Comparison of ENCODE assay signal across 13 cellular contexts in the genomic region with DNA sequence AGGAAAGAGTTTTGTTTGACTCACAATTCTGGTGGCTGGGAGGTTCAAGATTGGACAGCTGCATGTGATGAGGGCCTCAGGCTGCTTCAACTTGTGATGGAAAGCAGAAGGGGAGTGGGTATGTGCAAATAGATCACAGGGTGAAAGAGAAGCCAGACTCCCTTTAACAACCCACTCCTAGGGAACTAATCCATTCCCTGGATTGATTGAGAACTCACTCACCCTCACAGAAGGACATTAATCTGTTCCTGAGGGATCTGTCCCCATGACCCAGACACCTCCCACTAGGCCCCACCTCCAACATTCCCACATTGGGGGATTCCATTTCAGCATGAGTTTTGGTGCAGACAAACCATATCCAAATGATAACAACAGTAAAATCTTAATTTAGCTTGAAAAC.
"Had no signal": no experiment of that assay in that cellular context is flagged by ENCODE, and none has a peak within 500 bp of the region (broad histone marks: within the 10 kb centered on the region; RNA-seq: fewer than 3 reads in every experiment).

No MANE protein-coding gene starts in this region.

- H3K4me2 ChIP-seq: neural progenitor cell had no signal

- H2AFZ ChIP-seq: neural progenitor cell had no signal

- H3K27ac ChIP-seq: heart right ventricle, left ventricle myocardium inferior, lower lobe of right lung, neural progenitor cell, ovary, right atrium auricular region, sigmoid colon, skin epidermis had no signal

- H3K9ac ChIP-seq: neural progenitor cell had no signal

- H3K4me1 ChIP-seq: neural progenitor cell, right atrium auricular region, sigmoid colon had no signal

- H3K27me3 ChIP-seq: neural progenitor cell, ovary, right atrium auricular region had no signal

- H3K9me3 Mint-ChIP-seq: memory B cell; mesothelial cell of epicardium; natural killer cell; neural progenitor cell; stimulated activated naive B cell treated with anti-CD40 and anti-IgM and Interleukin-4, amounts not matched to agents 10 μg/mL and 1 μg/mL and 100 μg/mL, for 72 hours; stimulated activated naive CD8-positive, alpha-beta T cell treated with anti-CD3 and anti-CD28 coated beads, Interleukin-15, amount 100 ng/mL, for 72 hours had no signal

- H3K36me3 ChIP-seq: heart right ventricle, left ventricle myocardium inferior, lower lobe of right lung, neural progenitor cell, ovary, sigmoid colon had no signal

- H3K36me3 Mint-ChIP-seq: memory B cell; mesothelial cell of epicardium; natural killer cell; neural progenitor cell; stimulated activated naive B cell treated with anti-CD40 and anti-IgM and Interleukin-4, amounts not matched to agents 10 μg/mL and 1 μg/mL and 100 μg/mL, for 72 hours had no signal

- DNase-seq: sigmoid colon had no signal

- H3K27me3 Mint-ChIP-seq: stimulated activated naive CD8-positive, alpha-beta T cell treated with anti-CD3 and anti-CD28 coated beads, Interleukin-15, amount 100 ng/mL, for 72 hours had no signal

- H3K9me3 ChIP-seq: heart right ventricle, left ventricle myocardium inferior, lower lobe of right lung, ovary, right atrium auricular region, sigmoid colon had no signal

- H3K4me1 Mint-ChIP-seq: stimulated activated naive B cell treated with anti-CD40 and anti-IgM and Interleukin-4, amounts not matched to agents 10 μg/mL and 1 μg/mL and 100 μg/mL, for 72 hours had no signal

- H3K4me3 ChIP-seq: heart right ventricle, left ventricle myocardium inferior, lower lobe of right lung, neural progenitor cell, ovary, right atrium auricular region, sigmoid colon, skin epidermis had no signal

- H3K27ac Mint-ChIP-seq: memory B cell; mesothelial cell of epicardium; natural killer cell; stimulated activated naive B cell treated with anti-CD40 and anti-IgM and Interleukin-4, amounts not matched to agents 10 μg/mL and 1 μg/mL and 100 μg/mL, for 72 hours; stimulated activated naive CD8-positive, alpha-beta T cell treated with anti-CD3 and anti-CD28 coated beads, Interleukin-15, amount 100 ng/mL, for 72 hours had no signal

- H3K4me3 Mint-ChIP-seq: memory B cell; mesothelial cell of epicardium; natural killer cell; stimulated activated naive B cell treated with anti-CD40 and anti-IgM and Interleukin-4, amounts not matched to agents 10 μg/mL and 1 μg/mL and 100 μg/mL, for 72 hours; stimulated activated naive CD8-positive, alpha-beta T cell treated with anti-CD3 and anti-CD28 coated beads, Interleukin-15, amount 100 ng/mL, for 72 hours had no signal
